ENCODE assay signal across 8 cellular contexts in genomic region chr17:51260960-51261958, GRCh38. TPM values are rescaled to one million over a fixed set of nuclear protein-coding genes. Genes with fewer than 3 reads are reported as not detected.
A peak's percentile ranks its signal among the peaks of the same experiment; 100 is the strongest.
DNase-seq lines count a peak whose midpoint lies in the region; ATAC-seq, FAIRE-seq and TF ChIP-seq lines count a peak whose summit lies in the region.

No MANE protein-coding gene starts in this region.

- intact Hi-C loops in activated CD4-positive, alpha-beta T cell treated with anti-CD3 and anti-CD28 coated beads, Interleukin-2, amount 10 ng/mL, durations not matched to agents 24 days and 14 days (cut with micrococcal nuclease) = loop anchor here (1.0 to 2.0 kb wide), 4 partner anchors 95 to 260 kb away; partner anchors contain the start of genes NME1 and NME2
- intact Hi-C loops in right lobe of liver (cut with DNase I) = no loop called here

- FAIRE-seq in GM18507 (lab: Jason Lieb, UNC) = peak; percentile 31

- peaks cover 0 to 40% (median 15%) of the 10 kb centered on the region in 4 donors for H3K4me1 ChIP-seq in right lobe of liver

- no peak for TF ChIP-seq CTCF in right lobe of liver (IDR thresholded peaks at IDR 0.05)

- H3K4me3 Mint-ChIP-seq in activated CD4-positive, alpha-beta T cell treated with anti-CD3 and anti-CD28 coated beads, Interleukin-2, amount 10 ng/mL, durations not matched to agents 24 days and 14 days = peak overlapping the region; percentile 84

- peaks cover 49% of the 10 kb centered on the region for H3K4me1 Mint-ChIP-seq in activated CD4-positive, alpha-beta T cell treated with anti-CD3 and anti-CD28 coated beads, Interleukin-2, amount 10 ng/mL, durations not matched to agents 24 days and 14 days

- H3K27ac ChIP-seq in right lobe of liver = peak overlapping the region; percentile 95 to 97 (median 96)

- no peaks in the 10 kb centered on the region for H3K27me3 ChIP-seq in right lobe of liver

- TF ChIP-seq POLR2A in right lobe of liver (IDR thresholded peaks at IDR 0.05) = peak; percentile 1

- H3K9me3 ChIP-seq in right lobe of liver = no peaks in the 10 kb centered on the region

- H3K27me3 Mint-ChIP-seq in activated CD4-positive, alpha-beta T cell treated with anti-CD3 and anti-CD28 coated beads, Interleukin-2, amount 10 ng/mL, durations not matched to agents 24 days and 14 days = no peaks in the 10 kb centered on the region

- peak overlapping the region; percentile 89 to 99 (median 98) for H3K4me3 ChIP-seq in right lobe of liver

- peak; percentile 59 for ATAC-seq in HG02981 (IDR thresholded peaks at IDR 0.05; ENCODE audit: unreplicated experiment)
- peak; percentile 63 to 79 (median 70) for ATAC-seq in right lobe of liver

- H3K36me3 ChIP-seq in right lobe of liver = peaks cover 0 to 13% (median 0%) of the 10 kb centered on the region in 4 donors

- H3K9me3 Mint-ChIP-seq in activated CD4-positive, alpha-beta T cell treated with anti-CD3 and anti-CD28 coated beads, Interleukin-2, amount 10 ng/mL, durations not matched to agents 24 days and 14 days = no peaks in the 10 kb centered on the region

- DNase-seq in 8988T = peak; percentile 19
- DNase-seq in GM18507 (ENCODE audit: extremely low spot score, insufficient read length, low read depth) = peak; percentile 52
- DNase-seq in NCI-H2171 treated with DMSO at 0.1 percent for 48 hours (lab: John Stamatoyannopoulos, UW) = peak; percentile 83
- peak; percentile 96 for DNase-seq in activated CD4-positive, alpha-beta T cell treated with anti-CD3 and anti-CD28 coated beads, Interleukin-2, amount 10 ng/mL, durations not matched to agents 24 days and 14 days
- DNase-seq in dermis blood vessel endothelial cell = peak; percentile 65
- DNase-seq in right lobe of liver = peak; percentile 79 to 82 (median 80)
- DNase-seq in stimulated activated CD4-positive, alpha-beta T cell treated with anti-CD3 and anti-CD28 coated beads, TNF-alpha, amount 100 ng/mL, for 1 hour (ENCODE audit: low read depth in 3 of 3, low spot score in 1 of 3) = peak; percentile 31 to 75 (median 59)

- peaks cover 57% of the 10 kb centered on the region for H3K36me3 Mint-ChIP-seq in activated CD4-positive, alpha-beta T cell treated with anti-CD3 and anti-CD28 coated beads, Interleukin-2, amount 10 ng/mL, durations not matched to agents 24 days and 14 days (ENCODE audit: low read depth)

- 13% methylated on average over 24 of the region's 52 CpGs for WGBS in right lobe of liver (ENCODE audit: insufficient coverage, low coverage, low lambda C conversion rate, missing lambda C conversion rate)

- peak overlapping the region; percentile 97 for H3K27ac Mint-ChIP-seq in activated CD4-positive, alpha-beta T cell treated with anti-CD3 and anti-CD28 coated beads, Interleukin-2, amount 10 ng/mL, durations not matched to agents 24 days and 14 days

RNA-seq across cellular contexts. Expression of gene UTP18, which starts 0.9 kb away (rescaled TPM):
- total RNA-seq in activated CD4-positive, alpha-beta T cell treated with anti-CD3 and anti-CD28 coated beads, Interleukin-2, amount 10 ng/mL, durations not matched to agents 24 days and 14 days = 79.9 and 84.5 TPM in 2 replicates
- 35.3 and 41.7 TPM in 2 replicates for total RNA-seq in dermis blood vessel endothelial cell
- total RNA-seq in right lobe of liver = 10 to 100 TPM; 12.0 to 15.3 (median 13.7) TPM

RNA-seq across cellular contexts. Expression of gene MBTD1, which starts 1.4 kb away (rescaled TPM):
- total RNA-seq in activated CD4-positive, alpha-beta T cell treated with anti-CD3 and anti-CD28 coated beads, Interleukin-2, amount 10 ng/mL, durations not matched to agents 24 days and 14 days = 11.5 and 13.1 TPM in 2 replicates
- total RNA-seq in dermis blood vessel endothelial cell (15.8 and 18.9 TPM in 2 replicates), right lobe of liver (1 to 10 TPM; 4.4 to 8.8 (median 7.4) TPM)

Comparison
In these comparisons a context has a peak if more than half of its experiments do, and no peak if none do; other contexts are left out.
1. Peak in every context shown above with its lines: DNase-seq, ATAC-seq, H3K4me3 ChIP-seq and H3K27ac ChIP-seq.
2. DNase-seq: peak in every context shown above with its lines; median percentile 96 in activated CD4-positive, alpha-beta T cell treated with anti-CD3 and anti-CD28 coated beads, Interleukin-2, amount 10 ng/mL, durations not matched to agents 24 days and 14 days; 83 in NCI-H2171 treated with DMSO at 0.1 percent for 48 hours; 80 in right lobe of liver; 65 in dermis blood vessel endothelial cell; 59 in stimulated activated CD4-positive, alpha-beta T cell treated with anti-CD3 and anti-CD28 coated beads, TNF-alpha, amount 100 ng/mL, for 1 hour; 52 in GM18507; 19 in 8988T.